Comparison of ENCODE assay signal across 21 cellular contexts in the genomic region with DNA sequence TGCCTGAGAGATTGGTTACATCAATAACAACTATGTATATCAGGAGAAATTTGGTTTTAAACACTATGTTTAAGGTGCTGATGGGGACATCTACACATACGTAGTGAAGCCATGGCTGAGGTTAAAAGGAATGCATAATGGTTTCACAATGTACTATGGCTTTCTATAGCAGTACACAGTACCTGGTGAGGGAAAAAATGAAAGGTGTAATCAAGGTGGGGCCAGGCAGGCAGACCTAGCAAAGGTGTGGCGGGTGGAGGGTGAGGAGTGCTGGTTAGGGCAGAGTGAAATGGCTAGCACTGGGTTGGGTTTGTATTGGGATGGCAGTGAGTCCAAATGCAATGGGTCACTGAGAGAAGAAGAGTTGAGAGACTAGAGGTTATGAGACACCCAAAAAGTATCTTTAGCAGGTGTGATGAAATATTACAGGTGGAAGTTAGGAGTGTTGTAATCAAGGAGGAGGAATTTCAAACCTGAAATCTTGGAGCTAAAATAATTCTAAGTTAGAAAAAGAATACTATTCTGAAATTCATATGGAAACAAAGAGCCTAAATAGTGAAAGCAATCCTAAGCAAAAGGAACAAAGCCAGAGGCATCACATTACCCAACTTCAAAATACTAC.
"Had no signal": no experiment of that assay in that cellular context is flagged by ENCODE, and none has a peak within 500 bp of the region (broad histone marks: within the 10 kb centered on the region; RNA-seq: fewer than 3 reads in every experiment).

No MANE protein-coding gene starts in this region.

- H3K27ac ChIP-seq: coronary artery, foreskin keratinocyte, right atrium auricular region, skin epidermis, tibial nerve had no signal

- DNase-seq: activated CD4-positive, alpha-beta T cell treated with anti-CD3 and anti-CD28 coated beads, Interleukin-2, amount 50 U/mL, for 1 hour; activated CD8-positive, alpha-beta memory T cell treated with anti-CD3 and anti-CD28 coated beads, Interleukin-2, amount 10 ng/mL, durations not matched to agents 7 days and 5 days; activated naive CD4-positive, alpha-beta T cell treated with anti-CD3 and anti-CD28 coated beads, Interleukin-2, amount 10 ng/mL, durations not matched to agents 7 days and 5 days; activated T-cell treated with anti-CD3 and anti-CD28 coated beads, Interleukin-2, amount 50 U/mL, for 1 hour; caudate nucleus; effector CD4-positive, alpha-beta T cell; foreskin keratinocyte; glutamatergic neuron; mesendoderm; nephron progenitor cell; stimulated activated CD4-positive, alpha-beta T cell treated with anti-CD3 and anti-CD28 coated beads, Interleukin-15, amount 100 ng/mL, for 24 hours; stimulated activated CD4-positive, alpha-beta T cell treated with anti-CD3 and anti-CD28 coated beads, Interleukin-4, amount 100 ng/mL, for 1 hour; stimulated activated naive B cell treated with anti-CD40 and anti-IgM and Interleukin-4, amounts not matched to agents 10 μg/mL and 1 μg/mL and 100 μg/mL, for 72 hours had no signal

- FAIRE-seq: endothelial cell of umbilical vein had no signal

- H3K27me3 ChIP-seq: foreskin keratinocyte, right atrium auricular region, tibial nerve had no signal

- H3K9me3 ChIP-seq: right atrium auricular region had no signal

- ATAC-seq: activated CD8-positive, alpha-beta memory T cell treated with anti-CD3 and anti-CD28 coated beads, Interleukin-2, amount 10 ng/mL, durations not matched to agents 7 days and 5 days; foreskin keratinocyte had no signal

- H3K4me3 ChIP-seq: coronary artery, right atrium auricular region, skin epidermis, tibial nerve had no signal

- H3K4me1 Mint-ChIP-seq: nephron progenitor cell had no signal

- H3K36me3 ChIP-seq: right atrium auricular region had no signal

- H3K4me1 ChIP-seq: foreskin keratinocyte had no signal

- H3K27ac Mint-ChIP-seq: activated CD8-positive, alpha-beta memory T cell treated with anti-CD3 and anti-CD28 coated beads, Interleukin-2, amount 10 ng/mL, durations not matched to agents 7 days and 5 days; activated naive CD4-positive, alpha-beta T cell treated with anti-CD3 and anti-CD28 coated beads, Interleukin-2, amount 10 ng/mL, durations not matched to agents 7 days and 5 days; activated T-helper 2 cell treated with anti-CD3 and anti-CD28 coated beads, Interferon-gamma antibody, Interleukin-2, Interleukin-4, amounts not matched to agents 10 μg/mL and 5 μg/mL and 100 μg/mL, durations not matched to agents 14 hours and 24 hours and 36 hours; nephron progenitor cell; progenitor cell of endocrine pancreas; stimulated activated naive B cell treated with anti-CD40 and anti-IgM and Interleukin-4, amounts not matched to agents 10 μg/mL and 1 μg/mL and 100 μg/mL, for 72 hours; T-helper 2 cell treated with Interferon-gamma antibody and Interleukin-4, amounts not matched to agents 5 μg/mL and 100 μg/mL, for 36 hours had no signal

- H3K27me3 Mint-ChIP-seq: activated CD8-positive, alpha-beta memory T cell treated with anti-CD3 and anti-CD28 coated beads, Interleukin-2, amount 10 ng/mL, durations not matched to agents 7 days and 5 days; activated naive CD4-positive, alpha-beta T cell treated with anti-CD3 and anti-CD28 coated beads, Interleukin-2, amount 10 ng/mL, durations not matched to agents 7 days and 5 days; progenitor cell of endocrine pancreas; stimulated activated naive B cell treated with anti-CD40 and anti-IgM and Interleukin-4, amounts not matched to agents 10 μg/mL and 1 μg/mL and 100 μg/mL, for 72 hours had no signal

- H3K4me3 Mint-ChIP-seq: activated CD8-positive, alpha-beta memory T cell treated with anti-CD3 and anti-CD28 coated beads, Interleukin-2, amount 10 ng/mL, durations not matched to agents 7 days and 5 days; activated naive CD4-positive, alpha-beta T cell treated with anti-CD3 and anti-CD28 coated beads, Interleukin-2, amount 10 ng/mL, durations not matched to agents 7 days and 5 days; nephron progenitor cell; stimulated activated naive B cell treated with anti-CD40 and anti-IgM and Interleukin-4, amounts not matched to agents 10 μg/mL and 1 μg/mL and 100 μg/mL, for 72 hours; T-helper 2 cell treated with Interferon-gamma antibody and Interleukin-4, amounts not matched to agents 5 μg/mL and 100 μg/mL, for 36 hours had no signal
